ENCODE assay signal across 26 cellular contexts in genomic region chr17:50668838-50669581, GRCh38. TPM values are rescaled to one million over a fixed set of nuclear protein-coding genes. Genes with fewer than 3 reads are reported as not detected.
DNase-seq lines count a peak whose midpoint lies in the region; ATAC-seq, FAIRE-seq and TF ChIP-seq lines count a peak whose summit lies in the region.
"Had no signal": no experiment of that assay in that cellular context is flagged by ENCODE, and none has a peak within 500 bp of the region (broad histone marks: within the 10 kb centered on the region; RNA-seq: fewer than 3 reads in every experiment).

No MANE protein-coding gene starts in this region.

- H3K9me2 ChIP-seq in GM23248 (ENCODE audit: insufficient read depth): no peaks in the 10 kb centered on the region

- H3K36me3 Mint-ChIP-seq in HFFc6 (ENCODE audit: low read depth): no peaks in the 10 kb centered on the region
- H3K36me3 Mint-ChIP-seq in neural progenitor cell: no peaks in the 10 kb centered on the region
- no peaks in the 10 kb centered on the region; a peak in 1 of 7 replicates for H3K36me3 Mint-ChIP-seq in H9 (ENCODE audit: insufficient read depth in 1 of 3, low read depth in 3 of 3)
- H3K36me3 Mint-ChIP-seq: activated naive CD8-positive, alpha-beta T cell treated with anti-CD3 and anti-CD28 coated beads, Interleukin-2, amount 10 ng/mL, durations not matched to agents 7 days and 5 days; natural killer cell treated with Interleukin-12 subunit alpha and Interleukin-12 subunit beta and Interleukin-15 and Interleukin-18, amount 100 ng/mL, for 72 hours; stimulated activated naive B cell treated with anti-CD40 and anti-IgM and Interleukin-4, amounts not matched to agents 10 μg/mL and 1 μg/mL and 100 μg/mL, for 72 hours had no signal

- H3K4ac ChIP-seq in H9 (ENCODE audit: low read depth, low read length): no peak overlapping the region

- peak overlapping the region; percentile 92 for H3K27ac Mint-ChIP-seq in HFFc6
- no peak overlapping the region for H3K27ac Mint-ChIP-seq in neural progenitor cell
- no peak overlapping the region; a peak in 1 of 7 replicates for H3K27ac Mint-ChIP-seq in H9
- H3K27ac Mint-ChIP-seq: activated CD4-positive, alpha-beta memory T cell treated with anti-CD3 and anti-CD28 coated beads, Interleukin-2, amount 10 ng/mL, durations not matched to agents 7 days and 5 days; activated naive CD8-positive, alpha-beta T cell treated with anti-CD3 and anti-CD28 coated beads, Interleukin-2, amount 10 ng/mL, durations not matched to agents 7 days and 5 days; natural killer cell treated with Interleukin-12 subunit alpha and Interleukin-12 subunit beta and Interleukin-15 and Interleukin-18, amount 100 ng/mL, for 72 hours; stimulated activated naive B cell treated with anti-CD40 and anti-IgM and Interleukin-4, amounts not matched to agents 10 μg/mL and 1 μg/mL and 100 μg/mL, for 72 hours had no signal

- no peak overlapping the region for H4K91ac ChIP-seq in H9 (ENCODE audit: insufficient read length, low read depth, low read length)

- H2AFZ ChIP-seq in GM23248: peak overlapping the region; percentile 26; the same call in 1 of the 2 replicates
- H2AFZ ChIP-seq in K562 (ENCODE audit: low read depth, low read length): no peak overlapping the region
- H2AFZ ChIP-seq in neural progenitor cell (replicated peaks): peak overlapping the region; percentile 34
- H2AFZ ChIP-seq in H9 (ENCODE audit: low read length): no peak overlapping the region

- TF ChIP-seq POLR2A in K562 (conservative IDR thresholded peaks at IDR 0.05): no peak
- TF ChIP-seq POLR2A in adrenal gland (IDR thresholded peaks at IDR 0.05): no peak

- H2AK5ac ChIP-seq in H9 (ENCODE audit: insufficient read length, low read length): no peak overlapping the region

- intact Hi-C loops in K562 (cut with micrococcal nuclease) (no loop called here), adrenal gland (cut with DNase I) (no loop called here)

- H2BK20ac ChIP-seq in H9 (ENCODE audit: low read depth, low read length, poor library complexity, severe bottlenecking): no peak overlapping the region

- H2BK15ac ChIP-seq in H9 (ENCODE audit: low read depth, low read length): no peak overlapping the region

- H3K4me3 Mint-ChIP-seq in HFFc6 (no peak overlapping the region; the same call in 1 of the 2 replicates), neural progenitor cell (no peak overlapping the region), H9 (no peak overlapping the region)
- H3K4me3 Mint-ChIP-seq: activated CD4-positive, alpha-beta memory T cell treated with anti-CD3 and anti-CD28 coated beads, Interleukin-2, amount 10 ng/mL, durations not matched to agents 7 days and 5 days; activated naive CD8-positive, alpha-beta T cell treated with anti-CD3 and anti-CD28 coated beads, Interleukin-2, amount 10 ng/mL, durations not matched to agents 7 days and 5 days; natural killer cell treated with Interleukin-12 subunit alpha and Interleukin-12 subunit beta and Interleukin-15 and Interleukin-18, amount 100 ng/mL, for 72 hours; stimulated activated naive B cell treated with anti-CD40 and anti-IgM and Interleukin-4, amounts not matched to agents 10 μg/mL and 1 μg/mL and 100 μg/mL, for 72 hours had no signal

- no peaks in the 10 kb centered on the region for H3K9me3 Mint-ChIP-seq in HFFc6
- H3K9me3 Mint-ChIP-seq in neural progenitor cell: no peaks in the 10 kb centered on the region
- no peaks in the 10 kb centered on the region for H3K9me3 Mint-ChIP-seq in H9
- H3K9me3 Mint-ChIP-seq: activated CD4-positive, alpha-beta memory T cell treated with anti-CD3 and anti-CD28 coated beads, Interleukin-2, amount 10 ng/mL, durations not matched to agents 7 days and 5 days; activated naive CD8-positive, alpha-beta T cell treated with anti-CD3 and anti-CD28 coated beads, Interleukin-2, amount 10 ng/mL, durations not matched to agents 7 days and 5 days; natural killer cell treated with Interleukin-12 subunit alpha and Interleukin-12 subunit beta and Interleukin-15 and Interleukin-18, amount 100 ng/mL, for 72 hours; stimulated activated naive B cell treated with anti-CD40 and anti-IgM and Interleukin-4, amounts not matched to agents 10 μg/mL and 1 μg/mL and 100 μg/mL, for 72 hours had no signal

- H3K79me2 ChIP-seq in GM23248 (ENCODE audit: insufficient read depth) (no peaks in the 10 kb centered on the region), K562 (ENCODE audit: control insufficient read depth, insufficient read depth, low read length) (no peaks in the 10 kb centered on the region), neural progenitor cell (ENCODE audit: low read depth) (no peaks in the 10 kb centered on the region), H9 (ENCODE audit: insufficient read depth, low read length) (no peaks in the 10 kb centered on the region)

- H3F3A ChIP-seq in GM23248 (ENCODE audit: insufficient read depth) (peaks cover 20% of the 10 kb centered on the region), neural progenitor cell (ENCODE audit: low read depth) (no peaks in the 10 kb centered on the region)

- H3K79me1 ChIP-seq in H9 (ENCODE audit: insufficient read depth, low read depth, low read length, poor library complexity, severe bottlenecking): no peaks in the 10 kb centered on the region

- TF ChIP-seq RAD21 in K562 (CRISPR knock-in tag; conservative IDR thresholded peaks at IDR 0.05 in 1 of 2, IDR thresholded peaks at IDR 0.05 in 1 of 2): no peak

- in situ Hi-C loops in GM23248 (cut with MboI) (no loop called here), K562 (cut with MboI) (no loop called here)

- H3K27me3 ChIP-seq in GM23248 (replicated peaks; ENCODE audit: insufficient read depth) (no peaks in the 10 kb centered on the region), K562 (ENCODE audit: control insufficient read depth in 2 of 2, insufficient read depth in 2 of 2, low read length in 2 of 2) (peaks cover 0 to 7% of the 10 kb centered on the region in 2 experiments; a peak in 1 of 5 replicates), neural progenitor cell (no peaks in the 10 kb centered on the region), adrenal gland (no peaks in the 10 kb centered on the region), H9 (ENCODE audit: insufficient read depth, low read length) (no peaks in the 10 kb centered on the region)
- H3K27me3 ChIP-seq: dorsolateral prefrontal cortex, gastroesophageal sphincter, pancreas had no signal

- H3K56ac ChIP-seq in H9 (ENCODE audit: insufficient read length, low read depth, low read length): no peak overlapping the region

- H3K4me3 ChIP-seq in GM23248: no peak overlapping the region
- H3K4me3 ChIP-seq in K562: no peak overlapping the region
- H3K4me3 ChIP-seq in neural progenitor cell: no peak overlapping the region
- H3K4me3 ChIP-seq in adrenal gland: no peak overlapping the region
- H3K4me3 ChIP-seq: dorsolateral prefrontal cortex, gastroesophageal sphincter, left ventricle myocardium inferior, pancreas, SK-N-MC had no signal

- H2BK12ac ChIP-seq in H9 (ENCODE audit: insufficient read length, low read depth, low read length): no peak overlapping the region

- no peak overlapping the region for H3K14ac ChIP-seq in H9 (ENCODE audit: insufficient read depth, low read length)

- H4K5ac ChIP-seq in H9 (ENCODE audit: insufficient read length, low read depth, low read length): no peak overlapping the region

- TF ChIP-seq EP300 in K562 (IDR thresholded peaks at IDR 0.05; ENCODE audit: low read length): no peak

- TF ChIP-seq CTCF in HFFc6 (IDR thresholded peaks at IDR 0.05) (no peak), K562 (IDR thresholded peaks at IDR 0.05 in 2 of 3, conservative IDR thresholded peaks at IDR 0.05 in 1 of 3; ENCODE audit: insufficient read depth in 2 of 3, low read depth in 1 of 3, low read length in 3 of 3) (no peak), neural progenitor cell (IDR thresholded peaks at IDR 0.05) (no peak), adrenal gland (IDR thresholded peaks at IDR 0.05) (no peak), H9 (conservative IDR thresholded peaks at IDR 0.05) (no peak)

- H3K4me1 ChIP-seq in GM23248 (ENCODE audit: insufficient read depth) (peaks cover 27% of the 10 kb centered on the region), K562 (replicated peaks in 1 of 2; ENCODE audit: control insufficient read depth in 2 of 2, insufficient read depth in 2 of 2, low read length in 2 of 2) (peaks cover 11 to 17% of the 10 kb centered on the region in 2 experiments), neural progenitor cell (peaks cover 9% of the 10 kb centered on the region), adrenal gland (replicated peaks in 1 of 2) (peaks cover 4 to 18% of the 10 kb centered on the region in 2 donors), H9 (ENCODE audit: insufficient read depth, low read length) (no peaks in the 10 kb centered on the region; the same call in 1 of the 2 replicates)
- H3K4me1 ChIP-seq: gastroesophageal sphincter, left ventricle myocardium inferior had no signal

- POLR2A ChIA-PET in K562 (lab: Yijun Ruan, JAX): interaction anchor here (0.6 kb wide), 1 partner anchor 39 kb away, joined by 3 read pairs; no protein-coding TSS in a partner anchor

- H3K23ac ChIP-seq in H9 (ENCODE audit: insufficient read length, low read depth, low read length): no peak overlapping the region

- H3T11ph ChIP-seq in H9 (ENCODE audit: low read length): no peak overlapping the region

- no TSS peak for BruUV-seq in K562 (replicated peaks; lab: Mats Ljungman, UMichigan)

- H3K4me1 Mint-ChIP-seq in HFFc6 (ENCODE audit: low read depth): peaks cover 46% of the 10 kb centered on the region
- peaks cover 8% of the 10 kb centered on the region for H3K4me1 Mint-ChIP-seq in neural progenitor cell
- peaks cover 13 to 20% of the 10 kb centered on the region in 2 experiments for H3K4me1 Mint-ChIP-seq in H9
- H3K4me1 Mint-ChIP-seq: activated naive CD8-positive, alpha-beta T cell treated with anti-CD3 and anti-CD28 coated beads, Interleukin-2, amount 10 ng/mL, durations not matched to agents 7 days and 5 days; stimulated activated naive B cell treated with anti-CD40 and anti-IgM and Interleukin-4, amounts not matched to agents 10 μg/mL and 1 μg/mL and 100 μg/mL, for 72 hours had no signal

- H3K9ac ChIP-seq in GM23248 (peak overlapping the region; percentile 25; the same call in 1 of the 2 replicates), K562 (ENCODE audit: insufficient read depth in 1 of 2, low read depth in 2 of 2, low read length in 2 of 2) (0 out of 4 replicates have a peak overlapping the region, but pooled peaks of 1 of the 2 experiments have one; percentile 13), neural progenitor cell (no peak overlapping the region), H9 (ENCODE audit: extremely low read depth, insufficient read length, low read length) (no peak overlapping the region)

- DNase-seq in GM23248 (no peak), HFFc6 (no peak), K562 (ENCODE audit: extremely low read depth in 1 of 4, low spot score in 3 of 4) (no peak), neural progenitor cell (ENCODE audit: low spot score) (no peak), adrenal gland (no peak), H9 (no peak)
- DNase-seq in stimulated activated CD4-positive, alpha-beta T cell treated with anti-CD3 and anti-CD28 coated beads, Interleukin-1b, Interleukin-23, amount 100 ng/mL, for 48 hours: no peak
- DNase-seq: activated CD4-positive, alpha-beta memory T cell treated with anti-CD3 and anti-CD28 coated beads, Interleukin-2, amount 10 ng/mL, durations not matched to agents 7 days and 5 days; activated CD4-positive, alpha-beta T cell treated with anti-CD3 and anti-CD28 coated beads for 1 hour; activated effector memory CD4-positive, alpha-beta T cell treated with Interleukin-2 at 50 U/mL for 16 hours; activated naive CD8-positive, alpha-beta T cell treated with anti-CD3 and anti-CD28 coated beads, Interleukin-2, amount 10 ng/mL, durations not matched to agents 7 days and 5 days; KG1; left ventricle myocardium inferior; NCI-H1417 treated with DMSO at 0.1 percent for 48 hours; NCI-H2081; NCI-H748 treated with DMSO at 0.1 percent for 48 hours; right cardiac atrium; stimulated activated CD4-positive, alpha-beta T cell treated with anti-CD3 and anti-CD28 coated beads, Interleukin-4, amount 100 ng/mL, for 4 hours; stimulated activated naive B cell treated with anti-CD40 and anti-IgM and Interleukin-4, amounts not matched to agents 10 μg/mL and 1 μg/mL and 100 μg/mL, for 72 hours; T-helper 2 cell had no signal

- H2BK5ac ChIP-seq in H9 (ENCODE audit: insufficient read length, low read length): no peak overlapping the region

- H3K9me1 ChIP-seq in K562 (ENCODE audit: control insufficient read depth, insufficient read depth, low read length): no peaks in the 10 kb centered on the region

- ATAC-seq in K562: no peak
- ATAC-seq: gastroesophageal sphincter; natural killer cell treated with Interleukin-12 subunit alpha and Interleukin-12 subunit beta and Interleukin-15 and Interleukin-18, amount 100 ng/mL, for 72 hours; stimulated activated naive B cell treated with anti-CD40 and anti-IgM and Interleukin-4, amounts not matched to agents 10 μg/mL and 1 μg/mL and 100 μg/mL, for 72 hours had no signal

- CTCF ChIA-PET in K562 (lab: Yijun Ruan, JAX; ENCODE audit: low intra/inter-chr PET ratio): no interaction called here

- no peaks in the 10 kb centered on the region for H3K9me3 ChIP-seq in GM23248 (ENCODE audit: low read depth)
- H3K9me3 ChIP-seq in K562 (replicated peaks; ENCODE audit: control insufficient read depth, insufficient read depth, low read depth, low read length): no peaks in the 10 kb centered on the region
- no peaks in the 10 kb centered on the region for H3K9me3 ChIP-seq in neural progenitor cell (ENCODE audit: low read depth)
- H3K9me3 ChIP-seq in adrenal gland (replicated peaks in 1 of 3): no peaks in the 10 kb centered on the region
- H3K9me3 ChIP-seq in H9 (ENCODE audit: control insufficient read depth, low read depth, low read length): no peaks in the 10 kb centered on the region
- H3K9me3 ChIP-seq: gastroesophageal sphincter, left ventricle myocardium inferior, pancreas had no signal

- no peaks in the 10 kb centered on the region for H3K23me2 ChIP-seq in H9 (ENCODE audit: insufficient read length, low read depth, low read length, poor library complexity, severe bottlenecking)

- 91 to 96% methylated on average over 9 of the region's 9 CpGs for WGBS in GM23248 (ENCODE audit: low coverage in 1 of 2, low lambda C conversion rate in 2 of 2, missing lambda C conversion rate in 2 of 2), 2 experiments
- 44% methylated on average over 9 of the region's 9 CpGs for WGBS in K562 (ENCODE audit: insufficient coverage, low coverage, missing lambda C conversion rate)
- 83 to 93% (median 88%) methylated on average over 4 to 9 of the region's 9 CpGs for WGBS in adrenal gland, 4 donors
- WGBS in H9 (ENCODE audit: extremely low coverage, insufficient read length, low lambda C conversion rate): no CpG with 5 or more reads among the region's 9 CpGs

- H4K8ac ChIP-seq in H9 (replicated peaks; ENCODE audit: insufficient read length, low read depth, low read length): no peak overlapping the region

- no peak overlapping the region for H3K18ac ChIP-seq in H9 (ENCODE audit: insufficient read length, low read depth, low read length)

- H2BK120ac ChIP-seq in H9 (ENCODE audit: low read depth, low read length, poor library complexity, severe bottlenecking): no peak overlapping the region

- H3K27me3 Mint-ChIP-seq in HFFc6 (ENCODE audit: insufficient read depth): no peaks in the 10 kb centered on the region
- H3K27me3 Mint-ChIP-seq in neural progenitor cell (ENCODE audit: insufficient read depth, low read depth): peaks cover 8% of the 10 kb centered on the region
- peaks cover 2% of the 10 kb centered on the region for H3K27me3 Mint-ChIP-seq in H9 (ENCODE audit: low read depth)

- no peak overlapping the region for H3K4me2 ChIP-seq in GM23248 (ENCODE audit: unreplicated experiment)
- no peak overlapping the region for H3K4me2 ChIP-seq in K562 (ENCODE audit: insufficient read depth, low read length)
- peak overlapping the region; percentile 6 for H3K4me2 ChIP-seq in neural progenitor cell
- no peak overlapping the region for H3K4me2 ChIP-seq in H9 (ENCODE audit: insufficient read depth, insufficient read length, low read length)

- no peak for FAIRE-seq in K562 (lab: Jason Lieb, UNC)
- FAIRE-seq: D721Med, pancreas had no signal

- no peak overlapping the region for H3K27ac ChIP-seq in GM23248
- H3K27ac ChIP-seq in K562 (ENCODE audit: extremely low read depth, low read depth, low read length): no peak overlapping the region
- H3K27ac ChIP-seq in neural progenitor cell: no peak overlapping the region
- H3K27ac ChIP-seq in adrenal gland: peak overlapping the region in 2 of 5 donors; percentile 5 to 68
- H3K27ac ChIP-seq in H9 (ENCODE audit: insufficient read length, low read depth, low read length): no peak overlapping the region
- H3K27ac ChIP-seq: dorsolateral prefrontal cortex, gastroesophageal sphincter, left ventricle myocardium inferior, pancreas, SK-N-MC had no signal

- no peaks in the 10 kb centered on the region for H3K36me3 ChIP-seq in GM23248 (ENCODE audit: low read depth)
- no peaks in the 10 kb centered on the region for H3K36me3 ChIP-seq in K562 (ENCODE audit: control insufficient read depth, insufficient read depth, low read length)
- H3K36me3 ChIP-seq in neural progenitor cell: no peaks in the 10 kb centered on the region
- no peaks in the 10 kb centered on the region for H3K36me3 ChIP-seq in adrenal gland (replicated peaks in 1 of 2)
- H3K36me3 ChIP-seq: gastroesophageal sphincter, left ventricle myocardium inferior, pancreas had no signal

- H4K20me1 ChIP-seq in GM23248 (ENCODE audit: insufficient read depth) (no peaks in the 10 kb centered on the region), K562 (replicated peaks; ENCODE audit: control insufficient read depth, insufficient read depth, low read length) (no peaks in the 10 kb centered on the region), neural progenitor cell (ENCODE audit: low read depth) (no peaks in the 10 kb centered on the region), H9 (ENCODE audit: control insufficient read depth, insufficient read depth, insufficient read length) (no peaks in the 10 kb centered on the region)

RNA-seq across cellular contexts. Expression of gene ABCC3, which starts 34.3 kb away (rescaled TPM):
- 28.3 and 32.0 TPM in 2 replicates for total RNA-seq in GM23248 (2014; rRNA removed; shearing (Covaris generic))
- polyA plus RNA-seq in GM23248 (2016; fragmentation: Nextera tagmentation; extraction: Ambion mirVana): 35.0 and 38.5 TPM in 2 replicates
- 10 to 100 TPM; 18.4 to 23.6 (median 21.3) TPM for total RNA-seq in HFFc6 (2021; fragmentation: NEBNext Ultra II Directional; extraction: Animal tissue kit (Norgen Biotek cat#: 25700))
- total RNA-seq in K562 (2011; cell fraction: chromatin; rRNA removed; ENCODE audit: low replicate concordance): 2.3 and 7.3 TPM in 2 replicates
- 3.3 and 3.7 TPM in 2 replicates for total RNA-seq in K562 (2011; cell fraction: nucleolus; rRNA removed)
- total RNA-seq in K562 (2011; cell fraction: nucleoplasm; rRNA removed): 2.0 and 2.1 TPM in 2 replicates
- not detected in 2 replicates for total RNA-seq in K562 (2014; rRNA removed)
- not detected in 2 replicates for total RNA-seq in K562 (2014; rRNA removed; fragmentation: Illumina TruSeq; extraction: Trizol)
- total RNA-seq in K562 (2015; rRNA removed; fragmentation: Illumina TruSeq; extraction: Trizol): not detected in 2 replicates
- 0.34 and 1.6 TPM in 2 replicates for total RNA-seq in K562 (2021)
- polyA plus RNA-seq in K562 (2011; rRNA removed): 0.78 and 0.93 TPM in 2 replicates
- polyA plus RNA-seq in K562 (2011; cell fraction: cytosol; rRNA removed): 0.27 and 0.51 TPM in 2 replicates
- polyA plus RNA-seq in K562 (2011; cell fraction: nucleus; rRNA removed): 2.6 and 6.0 TPM in 2 replicates
- polyA plus RNA-seq in K562 (2012): 0.31 and 0.44 TPM in 2 replicates
- not detected in 2 replicates for polyA plus RNA-seq in K562 (2014; fragmentation: Illumina TruSeq; extraction: Trizol)
- polyA plus RNA-seq in K562 (2014; fragmentation: Nextera tagmentation; extraction: Ambion mirVana): under 1 TPM in 1 of 2 experiments, not detected in 1; 0.03 TPM
- polyA plus RNA-seq in K562 (2014; rRNA removed): 0.07 TPM in 1 of 2 replicates, not detected in the other
- polyA minus RNA-seq in K562 (2011; rRNA and poly(A)+ RNA removed): 0.35 and 0.45 TPM in 2 replicates
- 1.4 and 2.1 TPM in 2 replicates for polyA minus RNA-seq in K562 (2011; cell fraction: cytosol; rRNA and poly(A)+ RNA removed)
- 1.4 and 2.3 TPM in 2 replicates for polyA minus RNA-seq in K562 (2011; cell fraction: nucleus; rRNA and poly(A)+ RNA removed)
- total RNA-seq in neural progenitor cell (ENCODE audit: low replicate concordance): 0.22 TPM in 1 of 2 replicates, not detected in the other
- total RNA-seq in adrenal gland: 100 to 1,000 TPM; 195 to 422 (median 262) TPM
- 100 to 1,000 TPM; 164 to 448 (median 414) TPM for polyA plus RNA-seq in adrenal gland
- 0.31 and 0.59 TPM in 2 replicates for total RNA-seq in H9 (2021)
- total RNA-seq: natural killer cell treated with Interleukin-12 subunit alpha and Interleukin-12 subunit beta and Interleukin-15 and Interleukin-18, amount 100 ng/mL, for 72 hours had no signal

RNA-seq across cellular contexts. Expression of gene ANKRD40, which starts 38.7 kb away (rescaled TPM):
- 35.5 and 36.5 TPM in 2 replicates for total RNA-seq in GM23248 (2014; rRNA removed; shearing (Covaris generic))
- polyA plus RNA-seq in GM23248 (2016; fragmentation: Nextera tagmentation; extraction: Ambion mirVana) (20.1 and 20.2 TPM in 2 replicates), K562 (2011; rRNA removed) (23.6 and 28.4 TPM in 2 replicates), K562 (2014; fragmentation: Illumina TruSeq; extraction: Trizol) (26.1 and 28.9 TPM in 2 replicates), K562 (2014; fragmentation: Nextera tagmentation; extraction: Ambion mirVana) (1 to 10 TPM; 9.0 to 9.9 TPM), K562 (2014; rRNA removed) (17.5 and 19.4 TPM in 2 replicates), adrenal gland (10 to 100 TPM; 14.9 to 37.0 (median 18.7) TPM)
- total RNA-seq in HFFc6 (2021; fragmentation: NEBNext Ultra II Directional; extraction: Animal tissue kit (Norgen Biotek cat#: 25700)): 10 to 100 TPM; 43.1 to 48.4 (median 46.6) TPM
- total RNA-seq in K562 (2011; cell fraction: chromatin; rRNA removed; ENCODE audit: low replicate concordance): 24.0 and 50.0 TPM in 2 replicates
- total RNA-seq in K562 (2011; cell fraction: nucleolus; rRNA removed): 13.9 and 14.3 TPM in 2 replicates
- 27.6 and 36.9 TPM in 2 replicates for total RNA-seq in K562 (2011; cell fraction: nucleoplasm; rRNA removed)
- total RNA-seq in K562 (2014; rRNA removed) (16.6 and 17.8 TPM in 2 replicates), K562 (2014; rRNA removed; fragmentation: Illumina TruSeq; extraction: Trizol) (28.1 and 30.5 TPM in 2 replicates), K562 (2015; rRNA removed; fragmentation: Illumina TruSeq; extraction: Trizol) (26.8 and 27.7 TPM in 2 replicates), K562 (2021) (26.1 and 28.3 TPM in 2 replicates), neural progenitor cell (ENCODE audit: low replicate concordance) (50.6 and 53.4 TPM in 2 replicates), adrenal gland (10 to 100 TPM; 24.8 to 46.4 (median 41.5) TPM), H9 (2021) (54.3 and 56.1 TPM in 2 replicates)
- 13.4 and 17.8 TPM in 2 replicates for polyA plus RNA-seq in K562 (2011; cell fraction: cytosol; rRNA removed)
- polyA plus RNA-seq in K562 (2011; cell fraction: nucleus; rRNA removed): 10.6 and 11.2 TPM in 2 replicates
- 12.6 and 15.6 TPM in 2 replicates for polyA plus RNA-seq in K562 (2012)
- polyA minus RNA-seq in K562 (2011; rRNA and poly(A)+ RNA removed): 32.0 and 35.6 TPM in 2 replicates
- 15.3 and 15.5 TPM in 2 replicates for polyA minus RNA-seq in K562 (2011; cell fraction: cytosol; rRNA and poly(A)+ RNA removed)
- polyA minus RNA-seq in K562 (2011; cell fraction: nucleus; rRNA and poly(A)+ RNA removed): 8.6 and 9.3 TPM in 2 replicates

RNA-seq across cellular contexts. Expression of gene LUC7L3, which starts 50.4 kb away (rescaled TPM):
- 57.5 and 59.1 TPM in 2 replicates for total RNA-seq in GM23248 (2014; rRNA removed; shearing (Covaris generic))
- polyA plus RNA-seq in GM23248 (2016; fragmentation: Nextera tagmentation; extraction: Ambion mirVana) (100 and 138 TPM in 2 replicates), K562 (2011; rRNA removed) (171 and 189 TPM in 2 replicates), K562 (2014; fragmentation: Illumina TruSeq; extraction: Trizol) (176 and 206 TPM in 2 replicates), K562 (2014; fragmentation: Nextera tagmentation; extraction: Ambion mirVana) (10 to 100 TPM; 80.8 to 97.7 TPM), K562 (2014; rRNA removed) (207 and 284 TPM in 2 replicates), adrenal gland (100 to 1,000 TPM in 2 of 3 donors, 10 to 100 TPM in 1; 95.4 to 248 (median 112) TPM)
- total RNA-seq in HFFc6 (2021; fragmentation: NEBNext Ultra II Directional; extraction: Animal tissue kit (Norgen Biotek cat#: 25700)): 10 to 100 TPM; 54.0 to 76.3 (median 59.1) TPM
- 92.6 and 423 TPM in 2 replicates for total RNA-seq in K562 (2011; cell fraction: chromatin; rRNA removed; ENCODE audit: low replicate concordance)
- total RNA-seq in K562 (2011; cell fraction: nucleolus; rRNA removed): 72.9 and 85.9 TPM in 2 replicates
- total RNA-seq in K562 (2011; cell fraction: nucleoplasm; rRNA removed): 129 and 178 TPM in 2 replicates
- total RNA-seq in K562 (2014; rRNA removed) (86.0 and 109 TPM in 2 replicates), K562 (2014; rRNA removed; fragmentation: Illumina TruSeq; extraction: Trizol) (108 and 126 TPM in 2 replicates), K562 (2015; rRNA removed; fragmentation: Illumina TruSeq; extraction: Trizol) (116 and 127 TPM in 2 replicates), K562 (2021) (120 and 134 TPM in 2 replicates), neural progenitor cell (ENCODE audit: low replicate concordance) (245 and 374 TPM in 2 replicates), adrenal gland (100 to 1,000 TPM in 1 of 8 donors, 10 to 100 TPM in 7; 16.1 to 142 (median 65.5) TPM), H9 (2021) (143 and 154 TPM in 2 replicates)
- polyA plus RNA-seq in K562 (2011; cell fraction: cytosol; rRNA removed): 61.7 and 71.2 TPM in 2 replicates
- 529 and 662 TPM in 2 replicates for polyA plus RNA-seq in K562 (2011; cell fraction: nucleus; rRNA removed)
- 127 TPM in 2 replicates for polyA plus RNA-seq in K562 (2012)
- polyA minus RNA-seq in K562 (2011; rRNA and poly(A)+ RNA removed): 41.1 and 55.4 TPM in 2 replicates
- 18.6 and 19.8 TPM in 2 replicates for polyA minus RNA-seq in K562 (2011; cell fraction: cytosol; rRNA and poly(A)+ RNA removed)
- 160 and 256 TPM in 2 replicates for polyA minus RNA-seq in K562 (2011; cell fraction: nucleus; rRNA and poly(A)+ RNA removed)

Comparison
In these comparisons a context has a peak if more than half of its experiments do, and no peak if none do; other contexts are left out.
1. H2AFZ ChIP-seq: peak in GM23248 (single experiment) and neural progenitor cell (single experiment); none in K562 (single experiment) and H9 (single experiment).